Comparison of ENCODE assay signal across 8 cellular contexts in genomic region chr14:100306506-100307214, GRCh38. TPM values are rescaled to one million over a fixed set of nuclear protein-coding genes. Genes with fewer than 3 reads are reported as not detected.
DNase-seq lines count a peak whose midpoint lies in the region; ATAC-seq and TF ChIP-seq lines count a peak whose summit lies in the region.

No MANE protein-coding gene starts in this region.

- no peaks in the 10 kb centered on the region for H3K9me3 ChIP-seq in Loucy (ENCODE audit: insufficient read depth, low read depth, low read length)
- H3K9me3 ChIP-seq in SJSA1 (replicated peaks) = no peaks in the 10 kb centered on the region
- no peaks in the 10 kb centered on the region for H3K9me3 ChIP-seq in gastroesophageal sphincter
- H3K9me3 ChIP-seq in neutrophil = no peaks in the 10 kb centered on the region

- no peaks in the 10 kb centered on the region for H3K9me2 ChIP-seq in Loucy (replicated peaks; ENCODE audit: low read depth, low read length)

- CTCF ChIA-PET in activated naive CD4-positive, alpha-beta T cell treated with anti-CD3 and anti-CD28 coated beads for 36 hours (lab: Charles Lee) = no interaction called here

- peak; percentile 66 to 82 for TF ChIP-seq POLR2A in gastroesophageal sphincter (IDR thresholded peaks at IDR 0.05)

- intact Hi-C loops in activated naive CD4-positive, alpha-beta T cell treated with anti-CD3 and anti-CD28 coated beads for 36 hours (cut with micrococcal nuclease) = loop anchor here (1.0 to 10.0 kb wide), 2 partner anchors 70 to 338 kb away; partner anchors contain the start of gene WDR25

- peak overlapping the region; percentile 95 for H3K4me2 ChIP-seq in Loucy (ENCODE audit: low read depth, low read length, poor library complexity, severe bottlenecking)

- H3K4me3 Mint-ChIP-seq in activated naive CD4-positive, alpha-beta T cell treated with anti-CD3 and anti-CD28 coated beads for 36 hours = peak overlapping the region; percentile 60

- H3K9ac ChIP-seq in Loucy (ENCODE audit: low read depth, low read length, poor library complexity, severe bottlenecking) = peak overlapping the region; percentile 97

- peak overlapping the region; percentile 36 for H3K27ac Mint-ChIP-seq in activated naive CD4-positive, alpha-beta T cell treated with anti-CD3 and anti-CD28 coated beads for 36 hours

- DNase-seq in ELR (ENCODE audit: low read depth) = peak; percentile 92
- DNase-seq in H7 = peak; percentile 100
- DNase-seq in SJSA1 (ENCODE audit: low read depth in 1 of 2, low spot score in 2 of 2) = peak; percentile 70 to 82
- DNase-seq in activated naive CD4-positive, alpha-beta T cell treated with anti-CD3 and anti-CD28 coated beads for 36 hours = peak; percentile 55
- peak; percentile 71 for DNase-seq in stromal cell of bone marrow (ENCODE audit: low read depth)

- no CpG with 5 or more reads among the region's 97 CpGs for WGBS in gastroesophageal sphincter (ENCODE audit: low coverage in 1 of 2), 2 donors

- peak; percentile 94 for ATAC-seq in gastroesophageal sphincter

- H3F3A ChIP-seq in Loucy (ENCODE audit: low read depth) = no peaks in the 10 kb centered on the region

- H3K27ac ChIP-seq in SJSA1 = no peak overlapping the region; the same call in 1 of the 2 replicates
- peak overlapping the region; percentile 37 to 95 (median 84) for H3K27ac ChIP-seq in gastroesophageal sphincter
- peak overlapping the region; percentile 67 for H3K27ac ChIP-seq in neutrophil

- no peak for TF ChIP-seq EP300 in gastroesophageal sphincter (IDR thresholded peaks at IDR 0.05)

- H3K36me3 ChIP-seq in H7 (replicated peaks; ENCODE audit: control insufficient read depth, insufficient read depth, low read length) = no peaks in the 10 kb centered on the region
- H3K36me3 ChIP-seq in Loucy (ENCODE audit: insufficient read depth, low read length) = no peaks in the 10 kb centered on the region
- peaks cover 16% of the 10 kb centered on the region for H3K36me3 ChIP-seq in SJSA1
- no peaks in the 10 kb centered on the region for H3K36me3 ChIP-seq in gastroesophageal sphincter
- no peaks in the 10 kb centered on the region for H3K36me3 ChIP-seq in neutrophil

- H2AFZ ChIP-seq in Loucy (ENCODE audit: low read length) = peak overlapping the region; percentile 95

- H3K36me3 Mint-ChIP-seq in activated naive CD4-positive, alpha-beta T cell treated with anti-CD3 and anti-CD28 coated beads for 36 hours (ENCODE audit: low read depth) = no peaks in the 10 kb centered on the region

- peaks cover 45% of the 10 kb centered on the region for H3K4me1 ChIP-seq in Loucy (ENCODE audit: insufficient read depth, low read length, poor library complexity, severe bottlenecking)
- peaks cover 45% of the 10 kb centered on the region for H3K4me1 ChIP-seq in SJSA1 (replicated peaks)
- peaks cover 0 to 73% (median 18%) of the 10 kb centered on the region in 3 donors for H3K4me1 ChIP-seq in gastroesophageal sphincter
- H3K4me1 ChIP-seq in neutrophil (ENCODE audit: control insufficient read depth in 1 of 2, insufficient read depth in 1 of 2, low read depth in 1 of 2, low read length in 1 of 2) = peaks cover 28 to 36% of the 10 kb centered on the region in 2 experiments

- TF ChIP-seq CTCF in Loucy (conservative IDR thresholded peaks at IDR 0.05; ENCODE audit: low read length) (no peak), gastroesophageal sphincter (IDR thresholded peaks at IDR 0.05) (no peak), neutrophil (IDR thresholded peaks at IDR 0.05) (peak; percentile 18)

- H3K79me2 ChIP-seq in Loucy (ENCODE audit: insufficient read depth, low read length) = peaks cover 62% of the 10 kb centered on the region

- H3K27me3 Mint-ChIP-seq in activated naive CD4-positive, alpha-beta T cell treated with anti-CD3 and anti-CD28 coated beads for 36 hours (ENCODE audit: low read depth) = peaks cover 10% of the 10 kb centered on the region

- peak overlapping the region; percentile 95 for H3K4me3 ChIP-seq in H7 (ENCODE audit: insufficient read depth, low read depth, low read length)
- H3K4me3 ChIP-seq in Loucy (ENCODE audit: low read length, poor library complexity, severe bottlenecking) = peak overlapping the region; percentile 89
- peak overlapping the region; percentile 77 for H3K4me3 ChIP-seq in SJSA1
- peak overlapping the region; percentile 73 to 98 for H3K4me3 ChIP-seq in gastroesophageal sphincter
- H3K4me3 ChIP-seq in neutrophil (ENCODE audit: low read depth in 1 of 2, low read length in 1 of 2) = peak overlapping the region; percentile 81 to 95

- H3K27me3 ChIP-seq in H7 (ENCODE audit: control insufficient read depth, insufficient read depth, low read length) (0 out of 2 replicates have a peak, but pooled peaks cover 2% of the 10 kb centered on the region), Loucy (ENCODE audit: insufficient read depth, low read length, poor library complexity, severe bottlenecking) (no peaks in the 10 kb centered on the region), SJSA1 (replicated peaks) (no peaks in the 10 kb centered on the region), gastroesophageal sphincter (no peaks in the 10 kb centered on the region), neutrophil (peaks cover 23% of the 10 kb centered on the region)

- peaks cover 31% of the 10 kb centered on the region for H4K20me1 ChIP-seq in Loucy (ENCODE audit: insufficient read depth, low read length, poor library complexity, severe bottlenecking)

- peaks cover 11% of the 10 kb centered on the region for H3K4me1 Mint-ChIP-seq in activated naive CD4-positive, alpha-beta T cell treated with anti-CD3 and anti-CD28 coated beads for 36 hours (ENCODE audit: low read depth)

- no peaks in the 10 kb centered on the region for H3K9me3 Mint-ChIP-seq in activated naive CD4-positive, alpha-beta T cell treated with anti-CD3 and anti-CD28 coated beads for 36 hours

RNA-seq across cellular contexts. Expression of gene SLC25A29, which starts 0.4 kb away (rescaled TPM):
- 124 and 131 TPM in 2 replicates for total RNA-seq in H7 (2014; rRNA removed; shearing (Covaris generic))
- 13.2 and 22.3 TPM in 2 replicates for total RNA-seq in SJSA1 (2014; rRNA removed; shearing (Covaris generic))
- 1 to 10 TPM; 8.9 to 9.8 TPM for total RNA-seq in activated naive CD4-positive, alpha-beta T cell treated with anti-CD3 and anti-CD28 coated beads for 36 hours
- total RNA-seq in gastroesophageal sphincter = 10 to 100 TPM; 36.4 to 65.4 (median 52.9) TPM

RNA-seq across cellular contexts. Expression of gene SLC25A47, which starts 16.5 kb away (rescaled TPM):
- total RNA-seq in H7 (2014; rRNA removed; shearing (Covaris generic)) = 0.07 and 0.18 TPM in 2 replicates
- total RNA-seq in SJSA1 (2014; rRNA removed; shearing (Covaris generic)) = not detected in 2 replicates
- not detected for total RNA-seq in activated naive CD4-positive, alpha-beta T cell treated with anti-CD3 and anti-CD28 coated beads for 36 hours
- under 1 TPM in 1 of 4 donors, not detected in 3; 0.31 TPM for total RNA-seq in gastroesophageal sphincter
